In the genomic region with DNA sequence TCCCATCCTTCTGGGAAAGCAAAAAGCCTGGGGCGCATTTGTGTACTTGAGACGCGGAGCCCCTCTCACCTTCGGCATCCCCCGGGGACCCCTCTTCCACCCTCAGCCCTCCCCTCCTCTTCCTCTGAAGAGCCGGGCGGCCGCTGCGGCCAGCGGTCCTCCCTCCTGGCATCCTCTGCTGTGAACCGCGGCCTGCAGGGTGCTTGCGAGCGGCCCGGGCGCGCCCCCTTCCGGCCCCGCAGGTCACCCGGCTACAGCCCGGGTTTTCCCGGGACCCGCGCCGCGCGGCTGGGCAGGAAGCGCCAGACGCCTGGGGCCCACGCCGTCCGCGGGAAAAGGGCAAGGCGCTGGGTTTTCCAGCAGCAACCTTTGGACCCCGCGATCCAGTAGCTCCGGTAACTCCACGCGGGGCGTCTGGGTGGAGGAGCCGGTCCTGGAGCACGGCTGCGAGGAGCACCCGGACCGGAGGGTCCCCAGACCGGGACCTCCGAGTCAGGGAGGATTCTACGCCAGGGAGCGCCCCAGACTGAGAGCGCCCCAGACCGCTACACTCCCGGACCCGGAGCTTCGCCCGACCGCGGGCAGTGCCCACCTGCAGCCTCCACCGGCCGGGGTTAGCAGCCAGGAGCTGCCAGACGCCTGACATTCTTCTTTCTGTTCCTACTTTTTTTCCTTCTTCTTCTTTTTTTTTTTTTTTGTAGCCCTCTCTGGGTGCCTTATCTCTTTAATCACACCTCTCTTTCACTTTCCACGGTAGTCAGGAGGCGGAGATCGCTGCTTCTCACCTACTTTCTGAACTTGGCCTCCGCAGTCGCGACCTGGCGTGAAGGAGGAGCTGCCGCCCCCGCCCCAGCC, we compare ENCODE assay signal across 1 cellular context.
TF ChIP-seq lines count a peak whose summit lies in the region.

A gene with protein sequence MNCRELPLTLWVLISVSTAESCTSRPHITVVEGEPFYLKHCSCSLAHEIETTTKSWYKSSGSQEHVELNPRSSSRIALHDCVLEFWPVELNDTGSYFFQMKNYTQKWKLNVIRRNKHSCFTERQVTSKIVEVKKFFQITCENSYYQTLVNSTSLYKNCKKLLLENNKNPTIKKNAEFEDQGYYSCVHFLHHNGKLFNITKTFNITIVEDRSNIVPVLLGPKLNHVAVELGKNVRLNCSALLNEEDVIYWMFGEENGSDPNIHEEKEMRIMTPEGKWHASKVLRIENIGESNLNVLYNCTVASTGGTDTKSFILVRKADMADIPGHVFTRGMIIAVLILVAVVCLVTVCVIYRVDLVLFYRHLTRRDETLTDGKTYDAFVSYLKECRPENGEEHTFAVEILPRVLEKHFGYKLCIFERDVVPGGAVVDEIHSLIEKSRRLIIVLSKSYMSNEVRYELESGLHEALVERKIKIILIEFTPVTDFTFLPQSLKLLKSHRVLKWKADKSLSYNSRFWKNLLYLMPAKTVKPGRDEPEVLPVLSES (plus strand): TSS at position 271 of the 855 bp plus-strand sequence. CDS start 6,865 bp downstream, outside the sequence.

TF ChIP-seq in K562, 482 proteins besides CTCF, POLR2A, EP300 and RAD21 (continued from another document and continues in another):
- TF ChIP-seq, protein P1, sequence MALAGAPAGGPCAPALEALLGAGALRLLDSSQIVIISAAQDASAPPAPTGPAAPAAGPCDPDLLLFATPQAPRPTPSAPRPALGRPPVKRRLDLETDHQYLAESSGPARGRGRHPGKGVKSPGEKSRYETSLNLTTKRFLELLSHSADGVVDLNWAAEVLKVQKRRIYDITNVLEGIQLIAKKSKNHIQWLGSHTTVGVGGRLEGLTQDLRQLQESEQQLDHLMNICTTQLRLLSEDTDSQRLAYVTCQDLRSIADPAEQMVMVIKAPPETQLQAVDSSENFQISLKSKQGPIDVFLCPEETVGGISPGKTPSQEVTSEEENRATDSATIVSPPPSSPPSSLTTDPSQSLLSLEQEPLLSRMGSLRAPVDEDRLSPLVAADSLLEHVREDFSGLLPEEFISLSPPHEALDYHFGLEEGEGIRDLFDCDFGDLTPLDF (CRISPR knock-in tag; IDR thresholded peaks at IDR 0.05), result peak; percentile 46; the same call in 1 of the 2 replicates
- TF ChIP-seq SLC30A9 (CRISPR knock-in tag; IDR thresholded peaks at IDR 0.05) (no peak), PATZ1 (CRISPR knock-in tag; IDR thresholded peaks at IDR 0.05; ENCODE audit: borderline replicate concordance) (no peak), EHMT2 (IDR thresholded peaks at IDR 0.05) (no peak), ZSCAN29 (IDR thresholded peaks at IDR 0.05) (no peak), ZNF174 (CRISPR knock-in tag; IDR thresholded peaks at IDR 0.05) (no peak), ZKSCAN3 (CRISPR knock-in tag; IDR thresholded peaks at IDR 0.05) (no peak), TCF7L2 (IDR thresholded peaks at IDR 0.05; ENCODE audit: low read depth, low read length) (no peak), ZNF232 (CRISPR knock-in tag; IDR thresholded peaks at IDR 0.05) (no peak), KAT7 (CRISPR knock-in tag; IDR thresholded peaks at IDR 0.05; ENCODE audit: borderline replicate concordance) (0 out of 2 replicates have a peak, but pooled peaks have one; percentile 49), ZBTB7A (IDR thresholded peaks at IDR 0.05; ENCODE audit: borderline replicate concordance, control insufficient read depth, low read depth, low read length) (peak; percentile 75; the same call in 1 of the 2 replicates), CHD1 (IDR thresholded peaks at IDR 0.05; ENCODE audit: low read length) (no peak), ELK1 (CRISPR knock-in tag; IDR thresholded peaks at IDR 0.05) (no peak), KDM4B (IDR thresholded peaks at IDR 0.05; ENCODE audit: borderline replicate concordance in 2 of 2, low read depth in 1 of 2) (peak in 1 of 2 experiments; percentile 9; a peak in 1 of 4 replicates), ZNF316 (IDR thresholded peaks at IDR 0.05) (no peak), ZNF24 (IDR thresholded peaks at IDR 0.05) (no peak), DNMT1 (IDR thresholded peaks at IDR 0.05) (no peak), SAFB (IDR thresholded peaks at IDR 0.05; ENCODE audit: borderline replicate concordance, low read depth, low read length) (no peak), MXI1 (IDR thresholded peaks at IDR 0.05; ENCODE audit: low read depth, low read length) (no peak), JUN (IDR thresholded peaks at IDR 0.05; ENCODE audit: borderline replicate concordance, low read depth, low read length) (no peak), JUN (CRISPR knock-in tag; IDR thresholded peaks at IDR 0.05; ENCODE audit: borderline replicate concordance) (no peak), MCM3 (IDR thresholded peaks at IDR 0.05) (no peak), HNRNPLL (IDR thresholded peaks at IDR 0.05; ENCODE audit: low read depth, low read length, poor library complexity, severe bottlenecking) (no peak), GATA2 (CRISPR knock-in tag; IDR thresholded peaks at IDR 0.05) (0 out of 2 replicates have a peak, but pooled peaks have one; percentile 7), ZNF76 (CRISPR knock-in tag; IDR thresholded peaks at IDR 0.05; ENCODE audit: borderline replicate concordance) (no peak)
- TF ChIP-seq, protein P2, sequence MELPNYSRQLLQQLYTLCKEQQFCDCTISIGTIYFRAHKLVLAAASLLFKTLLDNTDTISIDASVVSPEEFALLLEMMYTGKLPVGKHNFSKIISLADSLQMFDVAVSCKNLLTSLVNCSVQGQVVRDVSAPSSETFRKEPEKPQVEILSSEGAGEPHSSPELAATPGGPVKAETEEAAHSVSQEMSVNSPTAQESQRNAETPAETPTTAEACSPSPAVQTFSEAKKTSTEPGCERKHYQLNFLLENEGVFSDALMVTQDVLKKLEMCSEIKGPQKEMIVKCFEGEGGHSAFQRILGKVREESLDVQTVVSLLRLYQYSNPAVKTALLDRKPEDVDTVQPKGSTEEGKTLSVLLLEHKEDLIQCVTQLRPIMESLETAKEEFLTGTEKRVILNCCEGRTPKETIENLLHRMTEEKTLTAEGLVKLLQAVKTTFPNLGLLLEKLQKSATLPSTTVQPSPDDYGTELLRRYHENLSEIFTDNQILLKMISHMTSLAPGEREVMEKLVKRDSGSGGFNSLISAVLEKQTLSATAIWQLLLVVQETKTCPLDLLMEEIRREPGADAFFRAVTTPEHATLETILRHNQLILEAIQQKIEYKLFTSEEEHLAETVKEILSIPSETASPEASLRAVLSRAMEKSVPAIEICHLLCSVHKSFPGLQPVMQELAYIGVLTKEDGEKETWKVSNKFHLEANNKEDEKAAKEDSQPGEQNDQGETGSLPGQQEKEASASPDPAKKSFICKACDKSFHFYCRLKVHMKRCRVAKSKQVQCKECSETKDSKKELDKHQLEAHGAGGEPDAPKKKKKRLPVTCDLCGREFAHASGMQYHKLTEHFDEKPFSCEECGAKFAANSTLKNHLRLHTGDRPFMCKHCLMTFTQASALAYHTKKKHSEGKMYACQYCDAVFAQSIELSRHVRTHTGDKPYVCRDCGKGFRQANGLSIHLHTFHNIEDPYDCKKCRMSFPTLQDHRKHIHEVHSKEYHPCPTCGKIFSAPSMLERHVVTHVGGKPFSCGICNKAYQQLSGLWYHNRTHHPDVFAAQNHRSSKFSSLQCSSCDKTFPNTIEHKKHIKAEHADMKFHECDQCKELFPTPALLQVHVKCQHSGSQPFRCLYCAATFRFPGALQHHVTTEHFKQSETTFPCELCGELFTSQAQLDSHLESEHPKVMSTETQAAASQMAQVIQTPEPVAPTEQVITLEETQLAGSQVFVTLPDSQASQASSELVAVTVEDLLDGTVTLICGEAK (IDR thresholded peaks at IDR 0.05), result no peak; the same call in 1 of the 2 replicates
- TF ChIP-seq, protein P2 (CRISPR knock-in tag; IDR thresholded peaks at IDR 0.05), result no peak
- TF ChIP-seq, protein P3, sequence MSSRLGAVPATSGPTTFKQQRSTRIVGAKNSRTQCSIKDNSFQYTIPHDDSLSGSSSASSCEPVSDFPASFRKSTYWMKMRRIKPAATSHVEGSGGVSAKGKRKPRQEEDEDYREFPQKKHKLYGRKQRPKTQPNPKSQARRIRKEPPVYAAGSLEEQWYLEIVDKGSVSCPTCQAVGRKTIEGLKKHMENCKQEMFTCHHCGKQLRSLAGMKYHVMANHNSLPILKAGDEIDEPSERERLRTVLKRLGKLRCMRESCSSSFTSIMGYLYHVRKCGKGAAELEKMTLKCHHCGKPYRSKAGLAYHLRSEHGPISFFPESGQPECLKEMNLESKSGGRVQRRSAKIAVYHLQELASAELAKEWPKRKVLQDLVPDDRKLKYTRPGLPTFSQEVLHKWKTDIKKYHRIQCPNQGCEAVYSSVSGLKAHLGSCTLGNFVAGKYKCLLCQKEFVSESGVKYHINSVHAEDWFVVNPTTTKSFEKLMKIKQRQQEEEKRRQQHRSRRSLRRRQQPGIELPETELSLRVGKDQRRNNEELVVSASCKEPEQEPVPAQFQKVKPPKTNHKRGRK (tag; IDR thresholded peaks at IDR 0.05), result peak; percentile 70; the same call in 1 of the 2 replicates
- TF ChIP-seq, protein P4, sequence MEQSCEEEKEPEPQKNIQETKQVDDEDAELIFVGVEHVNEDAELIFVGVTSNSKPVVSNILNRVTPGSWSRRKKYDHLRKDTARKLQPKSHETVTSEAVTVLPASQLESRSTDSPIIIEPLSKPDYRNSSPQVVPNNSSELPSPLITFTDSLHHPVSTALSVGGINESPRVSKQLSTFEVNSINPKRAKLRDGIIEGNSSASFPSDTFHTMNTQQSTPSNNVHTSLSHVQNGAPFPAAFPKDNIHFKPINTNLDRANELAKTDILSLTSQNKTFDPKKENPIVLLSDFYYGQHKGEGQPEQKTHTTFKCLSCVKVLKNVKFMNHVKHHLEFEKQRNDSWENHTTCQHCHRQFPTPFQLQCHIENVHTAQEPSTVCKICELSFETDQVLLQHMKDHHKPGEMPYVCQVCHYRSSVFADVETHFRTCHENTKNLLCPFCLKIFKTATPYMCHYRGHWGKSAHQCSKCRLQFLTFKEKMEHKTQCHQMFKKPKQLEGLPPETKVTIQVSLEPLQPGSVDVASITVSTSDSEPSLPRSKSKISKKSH (CRISPR knock-in tag; IDR thresholded peaks at IDR 0.05), result no peak
- TF ChIP-seq, protein P5, sequence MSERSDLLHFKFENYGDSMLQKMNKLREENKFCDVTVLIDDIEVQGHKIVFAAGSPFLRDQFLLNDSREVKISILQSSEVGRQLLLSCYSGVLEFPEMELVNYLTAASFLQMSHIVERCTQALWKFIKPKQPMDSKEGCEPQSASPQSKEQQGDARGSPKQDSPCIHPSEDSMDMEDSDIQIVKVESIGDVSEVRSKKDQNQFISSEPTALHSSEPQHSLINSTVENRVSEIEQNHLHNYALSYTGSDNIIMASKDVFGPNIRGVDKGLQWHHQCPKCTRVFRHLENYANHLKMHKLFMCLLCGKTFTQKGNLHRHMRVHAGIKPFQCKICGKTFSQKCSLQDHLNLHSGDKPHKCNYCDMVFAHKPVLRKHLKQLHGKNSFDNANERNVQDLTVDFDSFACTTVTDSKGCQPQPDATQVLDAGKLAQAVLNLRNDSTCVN (CRISPR knock-in tag; IDR thresholded peaks at IDR 0.05), result no peak
